ENCODE assay signal across 1 cellular context in genomic region chr15:63909819-63910437, GRCh38.
TF ChIP-seq lines count a peak whose summit lies in the region.

No MANE protein-coding gene starts in this region.

TF ChIP-seq in GM23338, 12 proteins besides CTCF, POLR2A, EP300 and RAD21 (continued from another document):
- no peak for TF ChIP-seq ZNF462 (CRISPR knock-in tag; IDR thresholded peaks at IDR 0.05)
- TF ChIP-seq EZH2phosphoT487 (IDR thresholded peaks at IDR 0.05; ENCODE audit: unreplicated experiment), result no peak
- TF ChIP-seq ZNF331 (CRISPR knock-in tag; IDR thresholded peaks at IDR 0.05; ENCODE audit: low read depth), result no peak
- TF ChIP-seq EZH2 (IDR thresholded peaks at IDR 0.05; ENCODE audit: low read depth, unreplicated experiment), result no peak
- TF ChIP-seq STAT1 (IDR thresholded peaks at IDR 0.05; ENCODE audit: unreplicated experiment), result no peak
- no peak for TF ChIP-seq JUNB (IDR thresholded peaks at IDR 0.05; ENCODE audit: unreplicated experiment)
- no peak for TF ChIP-seq ZNF114 (CRISPR knock-in tag; IDR thresholded peaks at IDR 0.05)
- TF ChIP-seq REST (IDR thresholded peaks at IDR 0.05; ENCODE audit: unreplicated experiment), result no peak
- no peak for TF ChIP-seq NANOG (IDR thresholded peaks at IDR 0.05; ENCODE audit: borderline replicate concordance)
